9 cellular contexts compared by ENCODE assay signal in the genomic region with DNA sequence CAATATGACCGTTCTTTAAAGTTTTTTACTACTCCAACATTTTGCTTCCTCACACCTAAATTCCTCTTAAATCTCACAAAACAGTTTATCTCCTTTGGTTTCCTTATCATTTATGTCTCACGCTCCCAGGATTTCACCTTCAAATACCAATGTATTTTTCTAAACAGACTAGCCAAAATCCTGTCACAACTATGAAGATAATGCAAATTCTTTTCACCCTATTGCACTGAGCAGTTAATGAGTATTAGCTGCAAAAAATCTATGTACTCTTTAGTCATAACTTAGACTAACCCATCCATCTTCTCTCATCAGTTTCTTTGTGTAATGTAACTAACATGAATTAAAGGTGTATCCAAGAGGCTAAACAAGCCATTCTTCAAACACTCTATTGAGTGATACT.
"Had no signal": no experiment of that assay in that cellular context is flagged by ENCODE, and none has a peak within 500 bp of the region (broad histone marks: within the 10 kb centered on the region; RNA-seq: fewer than 3 reads in every experiment).

No MANE protein-coding gene starts in this region.

- H3K9me3 Mint-ChIP-seq: GM23338, H9 had no signal

- FAIRE-seq: H1, H54, HTR-8/SVneo, K562 had no signal

- H3K4me1 Mint-ChIP-seq: H9 had no signal

- H3K4me2 ChIP-seq: GM23338 had no signal

- H3K4me3 Mint-ChIP-seq: GM23338, H9 had no signal

- DNase-seq: H9, HCEC 1CT, IMR-90, KG1 had no signal

- H3K27ac Mint-ChIP-seq: GM23338, H9 had no signal

- H2AFZ ChIP-seq: GM23338 had no signal

- ATAC-seq: GM23338, K562 had no signal

- H3K4me3 ChIP-seq: GM23338, K562 had no signal
